In the genomic region with DNA sequence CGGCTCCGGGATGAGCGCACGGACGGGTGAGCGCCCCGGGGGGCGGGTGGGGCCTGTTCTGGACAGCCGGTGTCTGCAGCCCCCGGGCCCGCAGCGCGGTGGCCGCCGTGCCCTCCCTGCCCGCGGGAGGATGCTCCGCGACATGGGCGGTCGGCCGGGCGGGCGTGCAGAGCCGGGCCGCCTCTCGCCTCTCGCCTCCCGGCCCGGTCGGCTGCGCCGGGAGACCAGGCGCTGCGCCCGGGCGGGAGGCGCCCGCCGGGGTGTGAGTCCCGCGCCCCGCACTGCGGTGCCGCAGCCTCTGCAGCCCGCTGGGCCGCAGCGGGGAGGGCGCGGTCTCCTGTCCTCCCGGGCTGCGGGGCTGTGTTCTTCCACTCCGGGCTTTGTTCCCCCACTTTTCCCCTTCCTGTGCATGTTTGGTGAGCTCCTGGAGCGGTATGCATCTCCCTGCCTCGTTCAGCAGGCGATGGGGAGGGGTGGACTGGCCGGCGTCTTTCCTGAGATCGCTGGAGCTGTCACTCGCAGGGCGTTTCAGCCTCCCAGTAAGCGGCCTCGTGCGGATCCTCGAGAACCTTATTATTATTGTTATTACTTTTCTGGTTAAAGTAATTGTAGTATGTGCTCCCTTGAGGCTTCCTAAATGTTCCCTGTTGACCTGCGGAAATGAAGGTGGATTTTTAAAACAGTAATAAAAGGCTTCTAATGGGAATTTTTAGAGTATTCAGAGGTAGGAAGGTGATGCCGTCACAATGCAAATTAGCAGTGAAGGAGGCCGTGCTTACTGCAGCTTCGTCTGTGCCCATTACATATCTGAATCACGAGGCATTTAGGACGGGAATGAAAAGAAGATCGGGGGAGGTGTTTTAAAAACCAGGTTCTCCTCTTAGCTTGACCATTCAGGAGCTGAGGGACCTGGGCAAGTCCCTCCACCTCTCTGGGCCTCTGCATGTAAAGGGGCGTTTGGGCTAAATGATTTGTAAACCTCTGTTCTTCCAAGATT, we compare ENCODE assay signal across 1 cellular context.
TF ChIP-seq lines count a peak whose summit lies in the region.

No MANE protein-coding gene starts in this region.

TF ChIP-seq in IMR-90, 13 proteins besides CTCF, POLR2A, EP300 and RAD21:
- TF ChIP-seq, protein P1, sequence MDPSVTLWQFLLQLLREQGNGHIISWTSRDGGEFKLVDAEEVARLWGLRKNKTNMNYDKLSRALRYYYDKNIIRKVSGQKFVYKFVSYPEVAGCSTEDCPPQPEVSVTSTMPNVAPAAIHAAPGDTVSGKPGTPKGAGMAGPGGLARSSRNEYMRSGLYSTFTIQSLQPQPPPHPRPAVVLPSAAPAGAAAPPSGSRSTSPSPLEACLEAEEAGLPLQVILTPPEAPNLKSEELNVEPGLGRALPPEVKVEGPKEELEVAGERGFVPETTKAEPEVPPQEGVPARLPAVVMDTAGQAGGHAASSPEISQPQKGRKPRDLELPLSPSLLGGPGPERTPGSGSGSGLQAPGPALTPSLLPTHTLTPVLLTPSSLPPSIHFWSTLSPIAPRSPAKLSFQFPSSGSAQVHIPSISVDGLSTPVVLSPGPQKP (IDR thresholded peaks at IDR 0.05; ENCODE audit: borderline replicate concordance, low read depth, low read length) = no peak
- no peak for TF ChIP-seq MAZ (IDR thresholded peaks at IDR 0.05; ENCODE audit: borderline replicate concordance, low read depth, low read length)
